ENCODE assay signal across 28 cellular contexts in the genomic region with DNA sequence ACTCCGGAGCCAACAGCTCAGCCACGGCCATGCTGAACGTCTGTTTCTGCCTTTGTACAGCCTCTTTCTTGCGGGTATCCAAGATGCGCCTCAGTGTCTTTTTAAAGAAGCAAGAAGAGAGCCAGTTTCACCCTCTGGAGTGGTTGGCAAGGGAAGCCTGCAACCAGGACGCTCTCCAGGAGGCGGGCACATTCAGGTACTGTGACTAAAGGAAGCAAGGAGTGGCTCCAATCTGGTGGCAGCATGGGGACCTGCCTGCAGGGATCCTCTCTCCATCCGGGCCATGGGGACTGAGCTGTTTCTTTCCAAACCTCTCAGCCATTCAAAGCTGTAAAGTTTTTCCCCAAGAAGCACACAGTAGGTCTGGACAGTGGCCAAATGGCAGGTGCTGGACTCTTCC.
"Had no signal": no experiment of that assay in that cellular context is flagged by ENCODE, and none has a peak within 500 bp of the region (broad histone marks: within the 10 kb centered on the region; RNA-seq: fewer than 3 reads in every experiment).

No MANE protein-coding gene starts in this region.

- H3K27ac Mint-ChIP-seq: dendritic cell treated with granulocyte-macrophage colony-stimulating factor and Interleukin-4, amounts not matched to agents 40 ng/mL and 50 ng/mL, for 4 days; endodermal cell; memory B cell; progenitor cell of endocrine pancreas; stimulated activated memory B cell treated with anti-CD40 and anti-IgM and Interleukin-4, amounts not matched to agents 10 μg/mL and 1 μg/mL and 100 μg/mL, for 72 hours had no signal

- H3K4me3 ChIP-seq: colonic mucosa, gastrocnemius medialis, lung, pancreas, right lobe of liver, smooth muscle cell, testis, tibial nerve, upper lobe of left lung, uterus had no signal

- H3K27me3 Mint-ChIP-seq: dendritic cell treated with granulocyte-macrophage colony-stimulating factor and Interleukin-4, amounts not matched to agents 40 ng/mL and 50 ng/mL, for 4 days; memory B cell; progenitor cell of endocrine pancreas; stimulated activated memory B cell treated with anti-CD40 and anti-IgM and Interleukin-4, amounts not matched to agents 10 μg/mL and 1 μg/mL and 100 μg/mL, for 72 hours had no signal

- H3K4me3 Mint-ChIP-seq: dendritic cell treated with granulocyte-macrophage colony-stimulating factor and Interleukin-4, amounts not matched to agents 40 ng/mL and 50 ng/mL, for 4 days; endodermal cell; memory B cell; natural killer cell; stimulated activated memory B cell treated with anti-CD40 and anti-IgM and Interleukin-4, amounts not matched to agents 10 μg/mL and 1 μg/mL and 100 μg/mL, for 72 hours had no signal

- H3K36me3 ChIP-seq: uterus had no signal

- H3K27ac ChIP-seq: colonic mucosa, epithelial cell of prostate, gastrocnemius medialis, pancreas, right lobe of liver, testis, tibial nerve, upper lobe of left lung, uterus had no signal

- FAIRE-seq: keratinocyte, pancreas had no signal

- H3K9me3 Mint-ChIP-seq: dendritic cell treated with granulocyte-macrophage colony-stimulating factor and Interleukin-4, amounts not matched to agents 40 ng/mL and 50 ng/mL, for 4 days; endodermal cell; memory B cell; natural killer cell; stimulated activated memory B cell treated with anti-CD40 and anti-IgM and Interleukin-4, amounts not matched to agents 10 μg/mL and 1 μg/mL and 100 μg/mL, for 72 hours had no signal

- H3K4me1 ChIP-seq: colonic mucosa, gastrocnemius medialis, pancreas, right lobe of liver, testis, tibial nerve, uterus had no signal

- H3K27me3 ChIP-seq: colonic mucosa, gastrocnemius medialis, pancreas, right lobe of liver, testis, tibial nerve, upper lobe of left lung, uterus had no signal

- DNase-seq: colonic mucosa; effector CD8-positive, alpha-beta T cell; endodermal cell; foreskin fibroblast; gastrocnemius medialis; head of caudate nucleus; natural killer cell; occipital lobe; right lobe of liver; stimulated activated CD4-positive, alpha-beta T cell treated with anti-CD3 and anti-CD28 coated beads, Interleukin-2, amount 100 ng/mL, for 24 hours; stimulated activated CD4-positive, alpha-beta T cell treated with anti-CD3 and anti-CD28 coated beads, Interleukin-4, amount 100 ng/mL, for 24 hours; stimulated activated naive CD8-positive, alpha-beta T cell treated with anti-CD3 and anti-CD28 coated beads, Interleukin-15, Interleukin-2, amounts not matched to agents 100 U/mL and 50 U/mL, for 24 hours; substantia nigra; testis; upper lobe of left lung; uterus had no signal

- ATAC-seq: esophagus mucosa; gastrocnemius medialis; left lobe of liver; natural killer cell; pancreas; right lobe of liver; stimulated activated memory B cell treated with anti-CD40 and anti-IgM and Interleukin-4, amounts not matched to agents 10 μg/mL and 1 μg/mL and 100 μg/mL, for 72 hours; stimulated activated naive CD8-positive, alpha-beta T cell treated with anti-CD3 and anti-CD28 coated beads, Interleukin-15, Interleukin-2, amounts not matched to agents 100 U/mL and 50 U/mL, for 24 hours had no signal

- H3K4me1 Mint-ChIP-seq: endodermal cell; memory B cell; stimulated activated memory B cell treated with anti-CD40 and anti-IgM and Interleukin-4, amounts not matched to agents 10 μg/mL and 1 μg/mL and 100 μg/mL, for 72 hours had no signal

- H3K9me3 ChIP-seq: colonic mucosa, gastrocnemius medialis, pancreas, right lobe of liver, testis, tibial nerve, upper lobe of left lung, uterus had no signal
